24 cellular contexts compared by ENCODE assay signal in the genomic region with DNA sequence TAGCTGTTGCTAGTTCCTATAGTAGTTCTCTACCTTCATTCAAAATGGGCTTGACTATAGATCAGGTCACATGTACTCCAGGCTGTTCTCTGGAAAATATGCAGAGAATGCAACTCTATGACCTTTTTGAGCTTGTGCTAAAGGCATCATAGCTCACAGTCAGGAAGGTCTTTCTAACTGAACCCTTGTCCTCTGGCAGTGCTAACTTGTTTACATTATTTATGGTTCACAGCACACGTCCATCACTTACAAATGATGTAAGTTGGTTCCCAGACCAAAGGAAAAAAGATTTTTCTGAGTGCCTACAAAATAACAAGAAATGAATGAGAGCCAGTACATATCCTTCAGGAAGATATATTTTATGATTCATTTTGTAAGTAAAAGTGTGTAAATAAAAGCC.
DNase-seq lines count a peak whose midpoint lies in the region; ATAC-seq and TF ChIP-seq lines count a peak whose summit lies in the region.
"Had no signal": no experiment of that assay in that cellular context is flagged by ENCODE, and none has a peak within 500 bp of the region (broad histone marks: within the 10 kb centered on the region; RNA-seq: fewer than 3 reads in every experiment).

No MANE protein-coding gene starts in this region.

- H3K36me3 ChIP-seq in right lobe of liver: no peaks in the 10 kb centered on the region
- H3K36me3 ChIP-seq: suprapubic skin had no signal

- H3K4me3 ChIP-seq in astrocyte of the spinal cord (ENCODE audit: low read depth, low read length): no peak overlapping the region
- H3K4me3 ChIP-seq in right lobe of liver: no peak overlapping the region
- H3K4me3 ChIP-seq: skin epidermis, suprapubic skin had no signal

- H3K9me3 ChIP-seq in right lobe of liver: no peaks in the 10 kb centered on the region
- H3K9me3 ChIP-seq: suprapubic skin had no signal

- TF ChIP-seq CTCF in astrocyte of the spinal cord (IDR thresholded peaks at IDR 0.05; ENCODE audit: low read depth, low read length): no peak
- no peak for TF ChIP-seq CTCF in right lobe of liver (IDR thresholded peaks at IDR 0.05)
- TF ChIP-seq CTCF in type B pancreatic cell (conservative IDR thresholded peaks at IDR 0.05): no peak

- no peaks in the 10 kb centered on the region for H3K36me3 Mint-ChIP-seq in type B pancreatic cell
- H3K36me3 Mint-ChIP-seq: activated naive CD8-positive, alpha-beta T cell treated with anti-CD3 and anti-CD28 coated beads, Interleukin-2, amount 10 ng/mL, durations not matched to agents 7 days and 5 days; brain; CD4-positive, alpha-beta memory T cell; naive thymus-derived CD8-positive, alpha-beta T cell; stimulated activated memory B cell treated with anti-CD40 and anti-IgM and Interleukin-4, amounts not matched to agents 10 μg/mL and 1 μg/mL and 100 μg/mL, for 72 hours had no signal

- POLR2A ChIA-PET in HEK293T (lab: Yijun Ruan, JAX): no interaction called here

- no peaks in the 10 kb centered on the region for H3K9me3 Mint-ChIP-seq in type B pancreatic cell
- H3K9me3 Mint-ChIP-seq: activated naive CD8-positive, alpha-beta T cell treated with anti-CD3 and anti-CD28 coated beads, Interleukin-2, amount 10 ng/mL, durations not matched to agents 7 days and 5 days; brain had no signal

- TF ChIP-seq POLR2A in right lobe of liver (IDR thresholded peaks at IDR 0.05): no peak

- no peak overlapping the region for H3K27ac ChIP-seq in right lobe of liver
- H3K27ac ChIP-seq: skin epidermis, suprapubic skin had no signal

- intact Hi-C loops in right lobe of liver (cut with DNase I): no loop called here

- H3K4me3 Mint-ChIP-seq in type B pancreatic cell: no peak overlapping the region
- H3K4me3 Mint-ChIP-seq: activated naive CD8-positive, alpha-beta T cell treated with anti-CD3 and anti-CD28 coated beads, Interleukin-2, amount 10 ng/mL, durations not matched to agents 7 days and 5 days; brain; CD4-positive, alpha-beta memory T cell; effector memory CD8-positive, alpha-beta T cell; naive thymus-derived CD8-positive, alpha-beta T cell; stimulated activated memory B cell treated with anti-CD40 and anti-IgM and Interleukin-4, amounts not matched to agents 10 μg/mL and 1 μg/mL and 100 μg/mL, for 72 hours had no signal

- H3K27ac Mint-ChIP-seq in type B pancreatic cell: peak overlapping the region; percentile 32
- H3K27ac Mint-ChIP-seq: activated naive CD8-positive, alpha-beta T cell treated with anti-CD3 and anti-CD28 coated beads, Interleukin-2, amount 10 ng/mL, durations not matched to agents 7 days and 5 days; CD4-positive, alpha-beta memory T cell; effector memory CD8-positive, alpha-beta T cell; naive thymus-derived CD8-positive, alpha-beta T cell; stimulated activated memory B cell treated with anti-CD40 and anti-IgM and Interleukin-4, amounts not matched to agents 10 μg/mL and 1 μg/mL and 100 μg/mL, for 72 hours had no signal

- in situ Hi-C loops in astrocyte of the spinal cord (cut with HindIII; ENCODE audit: low sequenced_read_pairs): no loop called here

- no peak for DNase-seq in HEK293T (ENCODE audit: extremely low spot score)
- DNase-seq in astrocyte of the spinal cord (ENCODE audit: low read depth, low spot score): peak; percentile 6
- no peak for DNase-seq in right lobe of liver
- no peak for DNase-seq in type B pancreatic cell (ENCODE audit: extremely low spot score, unreplicated experiment)
- DNase-seq in cortex of kidney (lab: John Stamatoyannopoulos, UW): no peak
- no peak for DNase-seq in GM03348 (ENCODE audit: low spot score)
- DNase-seq: activated CD4-positive, alpha-beta T cell treated with anti-CD3 and anti-CD28 coated beads, Interleukin-2, amount 50 U/mL, for 48 hours; activated CD4-positive, CD25-positive, alpha-beta regulatory T cell; activated naive CD8-positive, alpha-beta T cell treated with anti-CD3 and anti-CD28 coated beads, Interleukin-2, amount 10 ng/mL, durations not matched to agents 7 days and 5 days; CD4-positive, alpha-beta memory T cell; effector memory CD8-positive, alpha-beta T cell; left cardiac atrium; naive thymus-derived CD8-positive, alpha-beta T cell; NCI-H1694; NCI-H82; OCI-M1; posterior cingulate gyrus; stimulated activated CD4-positive, alpha-beta T cell treated with anti-CD3 and anti-CD28 coated beads, Interleukin-2, amount 100 ng/mL, for 24 hours; T-helper 9 cell had no signal

- WGBS in right lobe of liver (ENCODE audit: insufficient coverage, low coverage, low lambda C conversion rate, missing lambda C conversion rate): 15% methylated on average over 1 of the region's 1 CpG

- no peaks in the 10 kb centered on the region for H3K27me3 ChIP-seq in right lobe of liver
- H3K27me3 ChIP-seq: suprapubic skin had no signal

- H3K4me1 ChIP-seq in right lobe of liver: peaks cover 0 to 24% (median 12%) of the 10 kb centered on the region in 4 donors
- H3K4me1 ChIP-seq: suprapubic skin had no signal

- no peaks in the 10 kb centered on the region for H3K27me3 Mint-ChIP-seq in type B pancreatic cell
- H3K27me3 Mint-ChIP-seq: activated naive CD8-positive, alpha-beta T cell treated with anti-CD3 and anti-CD28 coated beads, Interleukin-2, amount 10 ng/mL, durations not matched to agents 7 days and 5 days; CD4-positive, alpha-beta memory T cell; effector memory CD8-positive, alpha-beta T cell; naive thymus-derived CD8-positive, alpha-beta T cell; stimulated activated memory B cell treated with anti-CD40 and anti-IgM and Interleukin-4, amounts not matched to agents 10 μg/mL and 1 μg/mL and 100 μg/mL, for 72 hours had no signal

- ATAC-seq in right lobe of liver: peak in 3 of 4 donors; percentile 4 to 27 (median 20)
- no peak for ATAC-seq in GM21528 (IDR thresholded peaks at IDR 0.05; ENCODE audit: low FRiP score, unreplicated experiment)
- ATAC-seq: effector memory CD8-positive, alpha-beta T cell; left cardiac atrium; naive thymus-derived CD8-positive, alpha-beta T cell; stimulated activated memory B cell treated with anti-CD40 and anti-IgM and Interleukin-4, amounts not matched to agents 10 μg/mL and 1 μg/mL and 100 μg/mL, for 72 hours had no signal

- CTCF ChIA-PET in HEK293T (lab: Yijun Ruan, JAX): no interaction called here

- H3K4me1 Mint-ChIP-seq in type B pancreatic cell (ENCODE audit: unreplicated experiment): peaks cover 34% of the 10 kb centered on the region
- H3K4me1 Mint-ChIP-seq: activated naive CD8-positive, alpha-beta T cell treated with anti-CD3 and anti-CD28 coated beads, Interleukin-2, amount 10 ng/mL, durations not matched to agents 7 days and 5 days; CD4-positive, alpha-beta memory T cell; naive thymus-derived CD8-positive, alpha-beta T cell; stimulated activated memory B cell treated with anti-CD40 and anti-IgM and Interleukin-4, amounts not matched to agents 10 μg/mL and 1 μg/mL and 100 μg/mL, for 72 hours had no signal

TF ChIP-seq in HEK293T, 16 proteins besides CTCF, POLR2A, EP300 and RAD21:
- no peak for TF ChIP-seq SUZ12 (IDR thresholded peaks at IDR 0.05)
- no peak for TF ChIP-seq SP1 (IDR thresholded peaks at IDR 0.05)
- no peak for TF ChIP-seq TARDBP (IDR thresholded peaks at IDR 0.05)
- TF ChIP-seq, protein P1, sequence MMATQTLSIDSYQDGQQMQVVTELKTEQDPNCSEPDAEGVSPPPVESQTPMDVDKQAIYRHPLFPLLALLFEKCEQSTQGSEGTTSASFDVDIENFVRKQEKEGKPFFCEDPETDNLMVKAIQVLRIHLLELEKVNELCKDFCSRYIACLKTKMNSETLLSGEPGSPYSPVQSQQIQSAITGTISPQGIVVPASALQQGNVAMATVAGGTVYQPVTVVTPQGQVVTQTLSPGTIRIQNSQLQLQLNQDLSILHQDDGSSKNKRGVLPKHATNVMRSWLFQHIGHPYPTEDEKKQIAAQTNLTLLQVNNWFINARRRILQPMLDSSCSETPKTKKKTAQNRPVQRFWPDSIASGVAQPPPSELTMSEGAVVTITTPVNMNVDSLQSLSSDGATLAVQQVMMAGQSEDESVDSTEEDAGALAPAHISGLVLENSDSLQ (IDR thresholded peaks at IDR 0.05): peak; percentile 65
- TF ChIP-seq NFRKB (IDR thresholded peaks at IDR 0.05): no peak
- no peak for TF ChIP-seq CTBP1 (IDR thresholded peaks at IDR 0.05; ENCODE audit: borderline replicate concordance)
